Comparison of ENCODE assay signal across 9 cellular contexts in genomic region chr22:44309137-44309536, GRCh38. TPM values are rescaled to one million over a fixed set of nuclear protein-coding genes. Genes with fewer than 3 reads are reported as not detected.
DNase-seq lines count a peak whose midpoint lies in the region; ATAC-seq and TF ChIP-seq lines count a peak whose summit lies in the region.
"Had no signal": no experiment of that assay in that cellular context is flagged by ENCODE, and none has a peak within 500 bp of the region (broad histone marks: within the 10 kb centered on the region; RNA-seq: fewer than 3 reads in every experiment).

No MANE protein-coding gene starts in this region.

- peak; percentile 59 for ATAC-seq in CD8-positive, alpha-beta T cell
- ATAC-seq in omental fat pad (ENCODE audit: low FRiP score) (peak; percentile 79), GM21447 (IDR thresholded peaks at IDR 0.05; ENCODE audit: unreplicated experiment) (no peak), HG03432 (IDR thresholded peaks at IDR 0.05; ENCODE audit: unreplicated experiment) (no peak)

- CTCF ChIA-PET in CD8-positive, alpha-beta T cell (lab: Charles Lee): no interaction called here

- H3K4me3 ChIP-seq in CD8-positive, alpha-beta T cell (ENCODE audit: low read depth, low read length): no peak overlapping the region
- H3K4me3 ChIP-seq in effector memory CD4-positive, alpha-beta T cell (ENCODE audit: insufficient read depth, low read depth, low read length, poor library complexity, severe bottlenecking): no peak overlapping the region

- H3K4me3 Mint-ChIP-seq in CD8-positive, alpha-beta T cell: no peak overlapping the region

- intact Hi-C loops in CD8-positive, alpha-beta T cell (cut with DNase I, micrococcal nuclease): no loop called here

- no peak overlapping the region for H3K27ac ChIP-seq in CD8-positive, alpha-beta T cell (ENCODE audit: low read depth, low read length)
- H3K27ac ChIP-seq in effector memory CD4-positive, alpha-beta T cell (ENCODE audit: insufficient read depth, low read length, poor library complexity, severe bottlenecking): no peak overlapping the region

- no peaks in the 10 kb centered on the region for H3K9me3 ChIP-seq in CD8-positive, alpha-beta T cell (ENCODE audit: low read length)
- no peaks in the 10 kb centered on the region for H3K9me3 ChIP-seq in effector memory CD4-positive, alpha-beta T cell (ENCODE audit: control insufficient read depth, low read length)

- H3K4me1 ChIP-seq in CD8-positive, alpha-beta T cell (ENCODE audit: insufficient read depth, low read length): peaks cover 17% of the 10 kb centered on the region
- no peaks in the 10 kb centered on the region for H3K4me1 ChIP-seq in effector memory CD4-positive, alpha-beta T cell (ENCODE audit: control insufficient read depth, insufficient read depth, low read length, poor library complexity, severe bottlenecking)

- peak in 1 of 7 experiments; percentile 29 for DNase-seq in CD8-positive, alpha-beta T cell
- peak; percentile 6 for DNase-seq in NCI-H460 (ENCODE audit: extremely low read depth, low read depth)
- peak; percentile 66 for DNase-seq in epidermal melanocyte (ENCODE audit: insufficient read length, low spot score)
- no peak for DNase-seq in omental fat pad (ENCODE audit: low spot score)
- no peak for DNase-seq in globus pallidus (ENCODE audit: low spot score)
- no peak for DNase-seq in effector memory CD4-positive, alpha-beta T cell
- DNase-seq: activated CD4-positive, alpha-beta T cell treated with anti-CD3 and anti-CD28 coated beads for 4 hours had no signal

- POLR2A ChIA-PET in CD8-positive, alpha-beta T cell (lab: Charles Lee): no interaction called here

- peaks cover 1% of the 10 kb centered on the region for H3K4me1 Mint-ChIP-seq in CD8-positive, alpha-beta T cell (ENCODE audit: low read depth)

- no peaks in the 10 kb centered on the region for H3K27me3 ChIP-seq in CD8-positive, alpha-beta T cell (ENCODE audit: insufficient read depth, low read length)
- H3K27me3 ChIP-seq in effector memory CD4-positive, alpha-beta T cell (replicated peaks; ENCODE audit: control insufficient read depth, insufficient read depth, low read length, poor library complexity, severe bottlenecking): no peaks in the 10 kb centered on the region

- no peaks in the 10 kb centered on the region for H3K9me3 Mint-ChIP-seq in CD8-positive, alpha-beta T cell

- no peak for TF ChIP-seq CTCF in CD8-positive, alpha-beta T cell (IDR thresholded peaks at IDR 0.05)
- TF ChIP-seq CTCF in omental fat pad (IDR thresholded peaks at IDR 0.05): no peak

- H3K27me3 Mint-ChIP-seq in CD8-positive, alpha-beta T cell (ENCODE audit: low read depth): no peaks in the 10 kb centered on the region

- H3K27ac Mint-ChIP-seq in CD8-positive, alpha-beta T cell: no peak overlapping the region

- H3K36me3 ChIP-seq in CD8-positive, alpha-beta T cell (ENCODE audit: insufficient read depth, low read length): no peaks in the 10 kb centered on the region
- no peaks in the 10 kb centered on the region for H3K36me3 ChIP-seq in effector memory CD4-positive, alpha-beta T cell (ENCODE audit: control insufficient read depth, insufficient read depth, low read length)

- no peaks in the 10 kb centered on the region for H3K36me3 Mint-ChIP-seq in CD8-positive, alpha-beta T cell

RNA-seq across cellular contexts. Expression of gene SHISAL1, which starts 3.6 kb away (rescaled TPM):
- total RNA-seq in CD8-positive, alpha-beta T cell: not detected
- 8.6 and 9.8 TPM in 2 replicates for total RNA-seq in NCI-H460 (2014; rRNA removed; shearing (Covaris generic))
- polyA plus RNA-seq in NCI-H460 (2014; cell fraction: nucleus; rRNA removed): 7.9 and 9.7 TPM in 2 replicates
- 1 to 10 TPM in 1 of 4 donors, under 1 TPM in 3; 0.47 to 1.9 (median 0.75) TPM for total RNA-seq in omental fat pad

Comparison
In these comparisons a context has a peak if more than half of its experiments do, and no peak if none do; other contexts are left out.
1. ATAC-seq: peak in CD8-positive, alpha-beta T cell (single experiment) and omental fat pad (single experiment); none in GM21447 (single experiment) and HG03432 (single experiment).
2. DNase-seq: peak in NCI-H460 (single experiment) and epidermal melanocyte (single experiment); none in omental fat pad (single experiment), globus pallidus (single experiment) and effector memory CD4-positive, alpha-beta T cell (0 of 3).